In the genomic region with DNA sequence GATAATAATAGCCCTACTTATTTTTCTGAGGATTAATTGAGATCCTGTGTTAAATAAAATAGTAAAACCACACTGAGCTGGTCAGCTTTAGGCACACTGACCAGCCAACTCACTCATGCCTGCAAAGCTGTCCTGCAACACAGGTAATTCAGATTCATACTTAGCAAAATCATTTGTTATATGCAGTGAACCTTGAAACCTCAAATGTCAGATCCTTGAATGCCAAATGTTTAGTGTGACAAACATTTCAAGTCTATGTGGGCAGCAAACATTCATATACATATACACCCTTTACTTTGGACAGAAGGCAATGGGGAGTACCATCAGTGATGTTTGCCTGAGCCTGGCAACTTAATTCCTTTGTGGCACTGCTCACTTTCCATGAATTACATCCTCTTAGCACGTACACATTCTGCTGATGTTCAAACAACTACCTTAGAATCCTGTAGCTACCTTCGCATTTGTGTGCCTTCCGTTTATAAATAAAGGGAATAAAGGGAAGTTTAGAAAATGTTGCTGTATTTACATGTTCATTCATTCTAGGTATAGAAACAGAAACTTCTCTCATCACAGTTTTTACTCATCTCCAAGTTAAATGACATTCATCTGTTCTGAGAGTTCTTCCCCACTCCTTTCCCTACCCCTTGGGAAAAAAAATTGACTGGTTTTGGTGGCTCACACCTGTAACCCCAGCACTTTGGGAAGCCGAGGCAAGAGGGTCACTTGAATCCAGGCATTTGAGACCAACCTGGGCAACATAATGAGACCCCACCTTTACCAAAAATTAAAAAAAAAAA, we compare ENCODE assay signal across 1 cellular context.
TF ChIP-seq lines count a peak whose summit lies in the region.

No MANE protein-coding gene starts in this region.

TF ChIP-seq in GM23338, 12 proteins besides CTCF, POLR2A, EP300 and RAD21:
- TF ChIP-seq ZNF462 (CRISPR knock-in tag; IDR thresholded peaks at IDR 0.05): no peak
- no peak for TF ChIP-seq STAT1 (IDR thresholded peaks at IDR 0.05; ENCODE audit: unreplicated experiment)
- no peak for TF ChIP-seq CREB1 (CRISPR knock-in tag; IDR thresholded peaks at IDR 0.05; ENCODE audit: low read depth)
- TF ChIP-seq NANOG (IDR thresholded peaks at IDR 0.05; ENCODE audit: borderline replicate concordance): no peak
- TF ChIP-seq POLR2AphosphoS5 (IDR thresholded peaks at IDR 0.05; ENCODE audit: low read depth): no peak
- TF ChIP-seq ZNF114 (CRISPR knock-in tag; IDR thresholded peaks at IDR 0.05): no peak
- no peak for TF ChIP-seq JUNB (IDR thresholded peaks at IDR 0.05; ENCODE audit: unreplicated experiment)
- no peak for TF ChIP-seq EZH2 (IDR thresholded peaks at IDR 0.05; ENCODE audit: low read depth, unreplicated experiment)
- no peak for TF ChIP-seq ETS1 (IDR thresholded peaks at IDR 0.05)
- no peak for TF ChIP-seq ZNF331 (CRISPR knock-in tag; IDR thresholded peaks at IDR 0.05; ENCODE audit: low read depth)
- no peak for TF ChIP-seq EZH2phosphoT487 (IDR thresholded peaks at IDR 0.05; ENCODE audit: unreplicated experiment)
- TF ChIP-seq, protein P1, sequence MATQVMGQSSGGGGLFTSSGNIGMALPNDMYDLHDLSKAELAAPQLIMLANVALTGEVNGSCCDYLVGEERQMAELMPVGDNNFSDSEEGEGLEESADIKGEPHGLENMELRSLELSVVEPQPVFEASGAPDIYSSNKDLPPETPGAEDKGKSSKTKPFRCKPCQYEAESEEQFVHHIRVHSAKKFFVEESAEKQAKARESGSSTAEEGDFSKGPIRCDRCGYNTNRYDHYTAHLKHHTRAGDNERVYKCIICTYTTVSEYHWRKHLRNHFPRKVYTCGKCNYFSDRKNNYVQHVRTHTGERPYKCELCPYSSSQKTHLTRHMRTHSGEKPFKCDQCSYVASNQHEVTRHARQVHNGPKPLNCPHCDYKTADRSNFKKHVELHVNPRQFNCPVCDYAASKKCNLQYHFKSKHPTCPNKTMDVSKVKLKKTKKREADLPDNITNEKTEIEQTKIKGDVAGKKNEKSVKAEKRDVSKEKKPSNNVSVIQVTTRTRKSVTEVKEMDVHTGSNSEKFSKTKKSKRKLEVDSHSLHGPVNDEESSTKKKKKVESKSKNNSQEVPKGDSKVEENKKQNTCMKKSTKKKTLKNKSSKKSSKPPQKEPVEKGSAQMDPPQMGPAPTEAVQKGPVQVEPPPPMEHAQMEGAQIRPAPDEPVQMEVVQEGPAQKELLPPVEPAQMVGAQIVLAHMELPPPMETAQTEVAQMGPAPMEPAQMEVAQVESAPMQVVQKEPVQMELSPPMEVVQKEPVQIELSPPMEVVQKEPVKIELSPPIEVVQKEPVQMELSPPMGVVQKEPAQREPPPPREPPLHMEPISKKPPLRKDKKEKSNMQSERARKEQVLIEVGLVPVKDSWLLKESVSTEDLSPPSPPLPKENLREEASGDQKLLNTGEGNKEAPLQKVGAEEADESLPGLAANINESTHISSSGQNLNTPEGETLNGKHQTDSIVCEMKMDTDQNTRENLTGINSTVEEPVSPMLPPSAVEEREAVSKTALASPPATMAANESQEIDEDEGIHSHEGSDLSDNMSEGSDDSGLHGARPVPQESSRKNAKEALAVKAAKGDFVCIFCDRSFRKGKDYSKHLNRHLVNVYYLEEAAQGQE (IDR thresholded peaks at IDR 0.05; ENCODE audit: unreplicated experiment): no peak
TF ChIP-seq in GM23338: peak in this region for 0.
